ENCODE assay signal across 8 cellular contexts in genomic region chr16:84504420-84505248, GRCh38.
DNase-seq lines count a peak whose midpoint lies in the region; ATAC-seq and TF ChIP-seq lines count a peak whose summit lies in the region.

Gene MEAK7, minus strand, starts transcription at chr16:84504659. Its CDS starts 6,573 bp downstream, at chr16:84498086.

- DNase-seq in NCI-H1048 (lab: John Stamatoyannopoulos, UW) (peak; percentile 84), T1000 (lab: John Stamatoyannopoulos, UW) (peak; percentile 96), astrocyte of the spinal cord (ENCODE audit: low read depth, low spot score) (peak; percentile 99), hippocampal formation (lab: John Stamatoyannopoulos, UW) (peak; percentile 97 to 99), retinal pigment epithelial cell (ENCODE audit: low read depth) (peak; percentile 91), NCI-H774 (lab: John Stamatoyannopoulos, UW) (no peak)

- TF ChIP-seq CTCF in astrocyte of the spinal cord (IDR thresholded peaks at IDR 0.05; ENCODE audit: low read depth, low read length) (peak; percentile 7), retinal pigment epithelial cell (conservative IDR thresholded peaks at IDR 0.05; ENCODE audit: low read depth, low read length) (peak; percentile 17)

- in situ Hi-C loops in astrocyte of the spinal cord (cut with HindIII; ENCODE audit: low sequenced_read_pairs): no loop called here

- H3K4me3 ChIP-seq in astrocyte of the spinal cord (ENCODE audit: low read depth, low read length) (peak within 1 kb of the TSS; percentile 90), retinal pigment epithelial cell (ENCODE audit: low read length) (peak within 1 kb of the TSS; percentile 93)

- ATAC-seq in HG02571 (IDR thresholded peaks at IDR 0.05; ENCODE audit: unreplicated experiment): peak; percentile 96

- peak; percentile 26 for TF ChIP-seq POLR2A in GM10847 (IDR thresholded peaks at IDR 0.05; ENCODE audit: extremely low read depth, insufficient read length)
